ENCODE assay signal across 10 cellular contexts in the genomic region with DNA sequence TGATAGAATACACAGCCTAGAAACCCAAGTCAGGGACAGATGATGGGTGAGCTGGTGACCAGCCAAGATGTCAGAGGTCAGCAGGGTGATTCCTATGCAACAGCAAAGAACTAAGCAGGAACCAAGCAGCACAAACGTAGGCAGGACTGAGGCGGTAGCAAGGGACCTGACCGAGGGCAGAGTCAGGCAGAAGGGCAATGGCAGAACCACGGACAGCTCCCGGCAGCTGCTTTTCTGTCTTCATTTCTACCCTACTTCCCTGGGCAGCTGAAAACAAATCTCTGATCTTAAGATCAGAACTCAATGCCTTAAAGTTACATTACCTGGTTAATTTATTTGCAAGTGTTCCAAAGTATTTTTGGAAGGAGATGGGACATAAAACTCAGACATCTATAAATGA.
DNase-seq lines count a peak whose midpoint lies in the region; ATAC-seq and FAIRE-seq lines count a peak whose summit lies in the region.
"Had no signal": no experiment of that assay in that cellular context is flagged by ENCODE, and none has a peak within 500 bp of the region (broad histone marks: within the 10 kb centered on the region; RNA-seq: fewer than 3 reads in every experiment).

No MANE protein-coding gene starts in this region.

- H3K36me3 ChIP-seq in adipocyte (ENCODE audit: control insufficient read depth, insufficient read depth, low read length, severe bottlenecking), result no peaks in the 10 kb centered on the region

- no peaks in the 10 kb centered on the region for H3K27me3 ChIP-seq in adipocyte (replicated peaks; ENCODE audit: control insufficient read depth, insufficient read depth, low read length)

- no peaks in the 10 kb centered on the region for H3K9me3 ChIP-seq in adipocyte (ENCODE audit: control insufficient read depth, low read length)

- H3K9ac ChIP-seq in adipocyte (ENCODE audit: low read length), result no peak overlapping the region

- no peaks in the 10 kb centered on the region for H3K4me1 ChIP-seq in adipocyte (ENCODE audit: control insufficient read depth, insufficient read depth, low read length)

- DNase-seq in EH (ENCODE audit: low read depth) (peak; percentile 49), adipocyte (ENCODE audit: low read depth) (peak; percentile 53), kidney tubule cell (ENCODE audit: low spot score) (peak; percentile 30), GM19239 (ENCODE audit: insufficient read length, low spot score) (no peak)
- DNase-seq in Jurkat, Clone E6-1 (ENCODE audit: low read depth, low spot score), result peak; percentile 32
- DNase-seq in activated CD8-positive, alpha-beta memory T cell treated with anti-CD3 and anti-CD28 coated beads for 24 hours, result no peak
- no peak for DNase-seq in stimulated activated naive CD4-positive, alpha-beta T cell treated with Interleukin-2 at 50 U/mL for 16 hours (lab: John Stamatoyannopoulos, UW)
- DNase-seq: NCI-H1930 had no signal

- no peak overlapping the region for H3K4me3 ChIP-seq in Jurkat, Clone E6-1 (ENCODE audit: low read length)
- H3K4me3 ChIP-seq in adipocyte (ENCODE audit: low read length), result no peak overlapping the region

- ATAC-seq in HG02885 (IDR thresholded peaks at IDR 0.05; ENCODE audit: poor library complexity, unreplicated experiment), result no peak

- FAIRE-seq in GM19239 (lab: Jason Lieb, UNC), result no peak
- FAIRE-seq: endometrium had no signal

Comparison
In these comparisons a context has a peak if more than half of its experiments do, and no peak if none do; other contexts are left out.
1. DNase-seq: peak in EH (single experiment), Jurkat, Clone E6-1 (single experiment), adipocyte (single experiment) and kidney tubule cell (single experiment); none in activated CD8-positive, alpha-beta memory T cell treated with anti-CD3 and anti-CD28 coated beads for 24 hours (single experiment), GM19239 (single experiment) and stimulated activated naive CD4-positive, alpha-beta T cell treated with Interleukin-2 at 50 U/mL for 16 hours (single experiment).